ENCODE assay signal across 9 cellular contexts in genomic region chr11:8033312-8033715, GRCh38. TPM values are rescaled to one million over a fixed set of nuclear protein-coding genes. Genes with fewer than 3 reads are reported as not detected.
DNase-seq lines count a peak whose midpoint lies in the region; ATAC-seq and TF ChIP-seq lines count a peak whose summit lies in the region.
"Had no signal": no experiment of that assay in that cellular context is flagged by ENCODE, and none has a peak within 500 bp of the region (broad histone marks: within the 10 kb centered on the region; RNA-seq: fewer than 3 reads in every experiment).

No MANE protein-coding gene starts in this region.

- no peak overlapping the region for H3K4me2 ChIP-seq in IMR-90 (ENCODE audit: low read depth, low read length)

- peak; percentile 91 for TF ChIP-seq RAD21 in IMR-90 (IDR thresholded peaks at IDR 0.05; ENCODE audit: low read length)

- TF ChIP-seq POLR2A in IMR-90 (IDR thresholded peaks at IDR 0.05; ENCODE audit: low read depth, low read length) (no peak), Peyer's patch (IDR thresholded peaks at IDR 0.05) (no peak)

- no peak overlapping the region for H4K5ac ChIP-seq in IMR-90 (ENCODE audit: low read depth, low read length)

- no peak overlapping the region for H3K14ac ChIP-seq in IMR-90 (replicated peaks; ENCODE audit: low read depth, low read length)

- H3K27me3 Mint-ChIP-seq in CD8-positive, alpha-beta memory T cell = peaks cover 19 to 40% of the 10 kb centered on the region in 2 donors
- peaks cover 37% of the 10 kb centered on the region for H3K27me3 Mint-ChIP-seq in osteocyte (ENCODE audit: unreplicated experiment)

- H4K8ac ChIP-seq in IMR-90 (ENCODE audit: low read depth in 2 of 2, low read length in 2 of 2) = no peak overlapping the region

- no peaks in the 10 kb centered on the region for H3K36me3 ChIP-seq in CD8-positive, alpha-beta memory T cell (ENCODE audit: insufficient read depth, low read length)
- H3K36me3 ChIP-seq in IMR-90 (ENCODE audit: control insufficient read depth, insufficient read depth, low read length) (no peaks in the 10 kb centered on the region), Peyer's patch (no peaks in the 10 kb centered on the region)

- no peaks in the 10 kb centered on the region for H4K20me1 ChIP-seq in IMR-90 (ENCODE audit: insufficient read depth, low read length)

- peak overlapping the region; percentile 52 for H2AK9ac ChIP-seq in IMR-90 (replicated peaks; ENCODE audit: low read depth, low read length, poor library complexity)

- peak; percentile 95 for TF ChIP-seq CTCF in IMR-90 (conservative IDR thresholded peaks at IDR 0.05; ENCODE audit: low read depth, low read length)
- TF ChIP-seq CTCF in Peyer's patch (IDR thresholded peaks at IDR 0.05) = peak; percentile 65 to 84 (median 82)
- peak; percentile 93 for TF ChIP-seq CTCF in osteocyte (IDR thresholded peaks at IDR 0.05)

- H3K9me1 ChIP-seq in IMR-90 (ENCODE audit: insufficient read depth, low read length) = no peaks in the 10 kb centered on the region

- CTCF ChIA-PET in CD8-positive, alpha-beta memory T cell (lab: Charles Lee) = interaction anchor here (0.6 to 3.4 kb wide), 21 partner anchors 10 to 1108 kb away, joined by 3 to 31 read pairs (median 5); partner anchors contain the start of gene EIF3F
- CTCF ChIA-PET in IMR-90 (lab: Yijun Ruan, JAX) = interaction anchor here (0.6 to 2.3 kb wide), 19 partner anchors 8 to 551 kb away, joined by 3 to 27 read pairs (median 3); no protein-coding TSS in a partner anchor

- H2BK120ac ChIP-seq in IMR-90 (ENCODE audit: low read depth, low read length) = no peak overlapping the region

- H3K27ac ChIP-seq in CD8-positive, alpha-beta memory T cell (ENCODE audit: low read depth, low read length) = no peak overlapping the region
- H3K27ac ChIP-seq in IMR-90 (ENCODE audit: insufficient read depth, low read length) = no peak overlapping the region
- no peak overlapping the region for H3K27ac ChIP-seq in Peyer's patch

- H3K4me3 ChIP-seq in CD8-positive, alpha-beta memory T cell (ENCODE audit: low read length) = no peak overlapping the region
- H3K4me3 ChIP-seq in IMR-90 (ENCODE audit: insufficient read depth, low read depth, low read length) (no peak overlapping the region), Peyer's patch (no peak overlapping the region)

- no peak overlapping the region for H2BK15ac ChIP-seq in IMR-90 (ENCODE audit: low read depth, low read length)

- peak overlapping the region in 5 of 7 donors; percentile 16 to 65 (median 54) for H3K4me3 Mint-ChIP-seq in CD8-positive, alpha-beta memory T cell
- peak overlapping the region; percentile 30 for H3K4me3 Mint-ChIP-seq in osteocyte (ENCODE audit: unreplicated experiment)
- H3K4me3 Mint-ChIP-seq: T-helper 1 cell treated with Interleukin-12 subunit alpha and Interleukin-12 subunit beta and Interleukin-4 antibody, amounts not matched to agents 30 μg/mL and 1 μg/mL, for 36 hours had no signal

- H3K9me3 Mint-ChIP-seq in CD8-positive, alpha-beta memory T cell = no peaks in the 10 kb centered on the region
- no peaks in the 10 kb centered on the region for H3K9me3 Mint-ChIP-seq in osteocyte (ENCODE audit: unreplicated experiment)
- H3K9me3 Mint-ChIP-seq: T-helper 1 cell treated with Interleukin-12 subunit alpha and Interleukin-12 subunit beta and Interleukin-4 antibody, amounts not matched to agents 30 μg/mL and 1 μg/mL, for 36 hours had no signal

- POLR2A ChIA-PET in CD8-positive, alpha-beta memory T cell (lab: Charles Lee) = no interaction called here
- POLR2A ChIA-PET in IMR-90 (lab: Charles Lee; ENCODE audit: unreplicated experiment) = no interaction called here

- ATAC-seq in GM19468 (IDR thresholded peaks at IDR 0.05; ENCODE audit: extremely low read depth, unreplicated experiment) = peak; percentile 34
- peak; percentile 98 for ATAC-seq in IMR-90 (ENCODE audit: low read depth)

- no peak overlapping the region for H2BK5ac ChIP-seq in IMR-90 (ENCODE audit: low read depth, low read length, poor library complexity, severe bottlenecking)

- H2AFZ ChIP-seq in IMR-90 (replicated peaks; ENCODE audit: low read length, poor library complexity) = peak overlapping the region; percentile 92

- BruUV-seq in IMR-90 (replicated peaks; lab: Mats Ljungman, UMichigan) = no TSS peak

- H2AK5ac ChIP-seq in IMR-90 (ENCODE audit: low read depth, low read length) = no peak overlapping the region

- intact Hi-C loops in IMR-90 (cut with micrococcal nuclease) = loop anchor here (1.0 kb wide), 4 partner anchors 27 to 66 kb away; no protein-coding TSS in a partner anchor

- H3K4me1 Mint-ChIP-seq in CD8-positive, alpha-beta memory T cell = peaks cover 6 to 8% (median 7%) of the 10 kb centered on the region in 3 donors
- H3K4me1 Mint-ChIP-seq in osteocyte (ENCODE audit: unreplicated experiment) = peaks cover 11% of the 10 kb centered on the region

- H2BK20ac ChIP-seq in IMR-90 (ENCODE audit: low read depth, low read length) = no peak overlapping the region

- H3K9ac ChIP-seq in IMR-90 (ENCODE audit: low read depth, low read length) = no peak overlapping the region

- peaks cover 6% of the 10 kb centered on the region for H3K27me3 ChIP-seq in CD8-positive, alpha-beta memory T cell (ENCODE audit: insufficient read depth, low read length, poor library complexity, severe bottlenecking)
- peaks cover 3% of the 10 kb centered on the region; the same call in 1 of the 2 replicates for H3K27me3 ChIP-seq in IMR-90 (ENCODE audit: control insufficient read depth, insufficient read depth, low read length)
- H3K27me3 ChIP-seq in Peyer's patch = no peaks in the 10 kb centered on the region

- peaks cover 5% of the 10 kb centered on the region for H3K4me1 ChIP-seq in CD8-positive, alpha-beta memory T cell (ENCODE audit: insufficient read depth, low read length)
- H3K4me1 ChIP-seq in IMR-90 (ENCODE audit: control insufficient read depth, insufficient read depth, low read length) (0 out of 2 replicates have a peak, but pooled peaks cover 1% of the 10 kb centered on the region), Peyer's patch (peaks cover 0 to 9% (median 3%) of the 10 kb centered on the region in 4 donors)

- dilution Hi-C loops in IMR-90 (cut with HindIII; ENCODE audit: low sequenced_read_pairs, unreplicated experiment) = no loop called here

- H3K79me1 ChIP-seq in IMR-90 (ENCODE audit: low read depth in 1 of 2, low read length in 2 of 2) = no peaks in the 10 kb centered on the region

- no peak overlapping the region for H4K91ac ChIP-seq in IMR-90 (ENCODE audit: insufficient read depth, low read depth, low read length)

- H3K56ac ChIP-seq in IMR-90 (ENCODE audit: extremely low read depth, insufficient read depth, low read length) = no peak overlapping the region

- no peaks in the 10 kb centered on the region for H3K9me3 ChIP-seq in CD8-positive, alpha-beta memory T cell (ENCODE audit: low read length)
- H3K9me3 ChIP-seq in IMR-90 (ENCODE audit: control insufficient read depth, insufficient read depth, low read length) (no peaks in the 10 kb centered on the region), Peyer's patch (no peaks in the 10 kb centered on the region)

- 7% methylated on average over 2 of the region's 9 CpGs; no CpG with 5 or more reads in 1 of the 2 experiments for WGBS in IMR-90 (ENCODE audit: extremely low coverage in 2 of 2, insufficient read length in 1 of 2), 2 experiments

- in situ Hi-C loops in IMR-90 (cut with MboI; ENCODE audit: low sequenced_read_pairs) = loop anchor here (10.0 kb wide), 1 partner anchor 61 kb away; no protein-coding TSS in a partner anchor

- H3K18ac ChIP-seq in IMR-90 (ENCODE audit: low read depth, low read length) = no peak overlapping the region

- H3K27ac Mint-ChIP-seq in CD8-positive, alpha-beta memory T cell = peak overlapping the region in 2 of 8 donors; percentile 83
- no peak overlapping the region for H3K27ac Mint-ChIP-seq in osteocyte (ENCODE audit: unreplicated experiment)
- H3K27ac Mint-ChIP-seq: T-helper 1 cell treated with Interleukin-12 subunit alpha and Interleukin-12 subunit beta and Interleukin-4 antibody, amounts not matched to agents 30 μg/mL and 1 μg/mL, for 36 hours had no signal

- DNase-seq in CD8-positive, alpha-beta memory T cell = peak; percentile 21 to 62 (median 36)
- peak; percentile 84 for DNase-seq in IMR-90
- DNase-seq in Peyer's patch = peak; percentile 29 to 76 (median 75)
- DNase-seq in activated T-helper 9 cell treated with anti-CD3 and anti-CD28 coated beads, Interleukin-2, amount 50 U/mL, for 16 hours (ENCODE audit: low read depth) = peak; percentile 32
- peak; percentile 40 for DNase-seq in foreskin melanocyte
- DNase-seq in osteocyte (ENCODE audit: extremely low spot score, unreplicated experiment) = peak; percentile 90
- peak; percentile 88 for DNase-seq in ureter (ENCODE audit: low spot score)

- no peak overlapping the region for H3K23ac ChIP-seq in IMR-90 (ENCODE audit: low read depth, low read length)

- no peaks in the 10 kb centered on the region for H3K36me3 Mint-ChIP-seq in CD8-positive, alpha-beta memory T cell
- no peaks in the 10 kb centered on the region for H3K36me3 Mint-ChIP-seq in osteocyte (ENCODE audit: unreplicated experiment)

- H3K4ac ChIP-seq in IMR-90 (ENCODE audit: low read depth, low read length) = no peak overlapping the region

TF ChIP-seq in IMR-90, 13 proteins besides CTCF, POLR2A, EP300 and RAD21:
- TF ChIP-seq SMC3 (IDR thresholded peaks at IDR 0.05; ENCODE audit: low read depth, low read length) = peak; percentile 98
- no peak for TF ChIP-seq FOS (IDR thresholded peaks at IDR 0.05; ENCODE audit: low read depth, low read length)

RNA-seq across cellular contexts. Expression of gene EIF3F, which starts 46.2 kb away (rescaled TPM):
- 100 to 1,000 TPM; 294 to 306 TPM for total RNA-seq in CD8-positive, alpha-beta memory T cell
- polyA plus RNA-seq in CD8-positive, alpha-beta memory T cell = 359 TPM
- total RNA-seq in IMR-90 (2012; rRNA removed) (279 and 308 TPM in 2 replicates), Peyer's patch (100 to 1,000 TPM; 132 to 345 (median 190) TPM), osteocyte (327 and 333 TPM in 2 replicates), ureter (247 TPM)
- polyA plus RNA-seq in IMR-90 (2012; rRNA removed) = 271 and 306 TPM in 2 replicates
- 585 and 1,119 TPM in 2 replicates for polyA plus RNA-seq in IMR-90 (2012; cell fraction: cytosol; rRNA removed)
- polyA plus RNA-seq in IMR-90 (2012; cell fraction: nucleus; rRNA removed; ENCODE audit: low replicate concordance) = 500 and 1,302 TPM in 2 replicates

RNA-seq across cellular contexts. Expression of gene TUB, which starts 47.7 kb away (rescaled TPM):
- under 1 TPM; 0.11 to 0.24 TPM for total RNA-seq in CD8-positive, alpha-beta memory T cell
- polyA plus RNA-seq in CD8-positive, alpha-beta memory T cell = not detected
- total RNA-seq in IMR-90 (2012; rRNA removed) = 10.8 and 12.9 TPM in 2 replicates
- 11.5 and 11.8 TPM in 2 replicates for polyA plus RNA-seq in IMR-90 (2012; rRNA removed)
- polyA plus RNA-seq in IMR-90 (2012; cell fraction: cytosol; rRNA removed) = 4.6 and 7.4 TPM in 2 replicates
- polyA plus RNA-seq in IMR-90 (2012; cell fraction: nucleus; rRNA removed; ENCODE audit: low replicate concordance) = 20.6 and 35.3 TPM in 2 replicates
- total RNA-seq in Peyer's patch = 10 to 100 TPM in 1 of 4 donors, 1 to 10 TPM in 2, under 1 TPM in 1; 0.18 to 11.6 (median 2.4) TPM
- total RNA-seq in osteocyte = 7.8 and 8.7 TPM in 2 replicates
- total RNA-seq in ureter = 10.6 TPM

Comparison
In these comparisons a context has a peak if more than half of its experiments do, and no peak if none do; other contexts are left out.
1. DNase-seq: peak in every context shown above with its lines; median percentile 90 in osteocyte; 88 in ureter; 84 in IMR-90; 75 in Peyer's patch; 40 in foreskin melanocyte; 36 in CD8-positive, alpha-beta memory T cell; 32 in activated T-helper 9 cell treated with anti-CD3 and anti-CD28 coated beads, Interleukin-2, amount 50 U/mL, for 16 hours.